ENCODE assay signal across 22 cellular contexts in genomic region chr21:38321568-38321967, GRCh38.
"Had no signal": no experiment of that assay in that cellular context is flagged by ENCODE, and none has a peak within 500 bp of the region (broad histone marks: within the 10 kb centered on the region; RNA-seq: fewer than 3 reads in every experiment).

No MANE protein-coding gene starts in this region.

- H3K27me3 ChIP-seq: testis, uterus had no signal

- H3K36me3 ChIP-seq: gastroesophageal sphincter, pancreas, uterus had no signal

- DNase-seq: activated CD4-positive, alpha-beta memory T cell treated with anti-CD3 and anti-CD28 coated beads for 36 hours; activated CD4-positive, alpha-beta T cell treated with anti-CD3 and anti-CD28 coated beads for 48 hours; activated effector memory CD4-positive, alpha-beta T cell treated with anti-CD3 and anti-CD28 coated beads, Interleukin-2, amount 50 U/mL, for 16 hours; activated naive CD4-positive, alpha-beta T cell treated with anti-CD3 and anti-CD28 coated beads, Interleukin-2, amount 50 U/mL, for 16 hours; activated naive CD8-positive, alpha-beta T cell treated with anti-CD3 and anti-CD28 coated beads, Interleukin-2, amount 50 U/mL, for 24 hours; activated T-cell treated with anti-CD3 and anti-CD28 coated beads, Interleukin-2, amount 50 U/mL, for 72 hours; aorta; dermis blood vessel endothelial cell; effector CD8-positive, alpha-beta T cell; erythroblast; head of caudate nucleus; hypothalamus; left ventricle myocardium superior; pancreas; psoas muscle; right cardiac atrium; small intestine; stimulated activated CD4-positive, alpha-beta T cell treated with anti-CD3 and anti-CD28 coated beads, Interleukin-15, amount 100 ng/mL, for 24 hours; testis; uterus had no signal

- ATAC-seq: activated naive CD8-positive, alpha-beta T cell treated with anti-CD3 and anti-CD28 coated beads, Interleukin-2, amount 50 U/mL, for 24 hours; activated T-cell treated with anti-CD3 and anti-CD28 coated beads, Interleukin-2, amount 50 U/mL, for 72 hours; gastroesophageal sphincter; left ventricle myocardium superior; pancreas; psoas muscle; right cardiac atrium; stimulated activated memory B cell treated with anti-CD40 and anti-IgM and Interleukin-4, amounts not matched to agents 10 μg/mL and 1 μg/mL and 100 μg/mL, for 72 hours had no signal

- H3K4me1 ChIP-seq: gastroesophageal sphincter, pancreas, psoas muscle, testis, uterus had no signal

- H3K4me3 ChIP-seq: gastroesophageal sphincter, pancreas, psoas muscle, testis, uterus had no signal

- H3K9me3 ChIP-seq: gastroesophageal sphincter, pancreas, psoas muscle, testis, uterus had no signal

- H3K27ac ChIP-seq: gastroesophageal sphincter, pancreas, psoas muscle, testis, uterus had no signal
